Comparison of ENCODE assay signal across 1 cellular context in the genomic region with DNA sequence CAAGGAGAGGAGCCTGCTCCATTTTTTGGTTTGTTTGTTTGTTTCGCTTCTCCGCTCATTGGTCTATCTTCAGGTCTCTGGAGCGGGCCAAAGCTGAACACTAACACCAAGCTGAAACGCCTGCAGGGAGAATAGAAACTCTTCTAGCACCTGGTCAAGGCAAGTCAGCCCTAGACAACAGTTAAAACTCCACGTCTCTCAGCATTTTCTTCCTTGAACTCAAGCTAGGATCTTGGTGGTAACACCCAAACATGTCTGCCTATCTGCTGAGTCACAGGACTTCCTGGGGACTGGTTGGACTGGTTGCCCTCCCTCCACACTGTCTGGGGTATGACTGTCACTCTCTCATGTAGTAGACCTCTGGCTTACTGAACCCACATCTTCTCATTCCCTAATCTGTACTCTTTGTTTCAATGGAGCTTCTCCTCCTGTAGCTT.
A peak's percentile ranks its signal among the peaks of the same experiment; 100 is the strongest.
TF ChIP-seq lines count a peak whose summit lies in the region.

No MANE protein-coding gene starts in this region.

TF ChIP-seq in K562, 482 proteins besides CTCF, POLR2A, EP300 and RAD21 (continued from another document and continues in another):
- TF ChIP-seq YY1 (IDR thresholded peaks at IDR 0.05; ENCODE audit: borderline replicate concordance in 1 of 3, control insufficient read depth in 1 of 3, extremely low read depth in 1 of 3, insufficient read depth in 3 of 3, insufficient read length in 1 of 3, insufficient replicate concordance in 2 of 3, low read depth in 1 of 3, low read length in 2 of 3) (peak in 1 of 3 experiments; percentile 60), SMARCA4 (IDR thresholded peaks at IDR 0.05) (peak; percentile 56; the same call in 1 of the 2 replicates), MAFK (IDR thresholded peaks at IDR 0.05; ENCODE audit: low read length) (peak; percentile 83), RBM17 (IDR thresholded peaks at IDR 0.05; ENCODE audit: borderline replicate concordance, low read depth, low read length) (no peak), BACH1 (tag; IDR thresholded peaks at IDR 0.05) (peak; percentile 75; the same call in 1 of the 2 replicates), HDAC1 (IDR thresholded peaks at IDR 0.05) (0 out of 4 replicates have a peak, but pooled peaks of 1 of the 2 experiments have one; percentile 25), MEIS2 (IDR thresholded peaks at IDR 0.05; ENCODE audit: partially characterized antibody) (peak; percentile 41), ARID1B (IDR thresholded peaks at IDR 0.05) (peak; percentile 55; the same call in 1 of the 2 replicates), CBX3 (IDR thresholded peaks at IDR 0.05; ENCODE audit: borderline replicate concordance in 1 of 2, low read length in 2 of 2) (peak in 1 of 2 experiments; percentile 29; a peak in 1 of 3 replicates), ZNF184 (CRISPR knock-in tag; IDR thresholded peaks at IDR 0.05) (no peak), ZFX (CRISPR knock-in tag; IDR thresholded peaks at IDR 0.05) (0 out of 2 replicates have a peak, but pooled peaks have one; percentile 31), ZNF316 (IDR thresholded peaks at IDR 0.05) (peak; percentile 95), ETV1 (tag; conservative IDR thresholded peaks at IDR 0.05; ENCODE audit: low read depth) (0 out of 2 replicates have a peak, but pooled peaks have one; percentile 11), ZNF699 (CRISPR knock-in tag; IDR thresholded peaks at IDR 0.05; ENCODE audit: insufficient replicate concordance) (no peak), HNRNPK (IDR thresholded peaks at IDR 0.05; ENCODE audit: low read depth, low read length, poor library complexity, severe bottlenecking) (no peak), LCOR (CRISPR knock-in tag; IDR thresholded peaks at IDR 0.05) (0 out of 2 replicates have a peak, but pooled peaks have one; percentile 23), MAFG (tag; conservative IDR thresholded peaks at IDR 0.05) (peak; percentile 93), GATAD2A (IDR thresholded peaks at IDR 0.05) (0 out of 2 replicates have a peak, but pooled peaks have one; percentile 16), NFE2L1 (tag; IDR thresholded peaks at IDR 0.05; ENCODE audit: borderline replicate concordance, low read depth) (peak; percentile 81), KAT8 (IDR thresholded peaks at IDR 0.05; ENCODE audit: low read depth) (no peak), FOSL1 (tag; conservative IDR thresholded peaks at IDR 0.05) (0 out of 2 replicates have a peak, but pooled peaks have one; percentile 43), JUND (IDR thresholded peaks at IDR 0.05; ENCODE audit: borderline replicate concordance, low read depth, low read length) (peak; percentile 51; the same call in 1 of the 2 replicates), JUND (tag; IDR thresholded peaks at IDR 0.05; ENCODE audit: borderline replicate concordance, low read depth, low read length) (peak; percentile 43; the same call in 2 of the 3 replicates), NCOA2 (IDR thresholded peaks at IDR 0.05; ENCODE audit: partially characterized antibody in 2 of 2) (no peak), EHMT2 (IDR thresholded peaks at IDR 0.05) (peak; percentile 80; the same call in 1 of the 2 replicates), MYNN (IDR thresholded peaks at IDR 0.05) (no peak), MYNN (CRISPR knock-in tag; IDR thresholded peaks at IDR 0.05) (no peak), L3MBTL2 (IDR thresholded peaks at IDR 0.05) (peak; percentile 28; the same call in 1 of the 2 replicates), HIVEP1 (CRISPR knock-in tag; IDR thresholded peaks at IDR 0.05) (no peak), TCF3 (CRISPR knock-in tag; IDR thresholded peaks at IDR 0.05) (0 out of 2 replicates have a peak, but pooled peaks have one; percentile 18), MAFF (IDR thresholded peaks at IDR 0.05; ENCODE audit: low read length) (peak; percentile 86), ZNF143 (CRISPR knock-in tag; IDR thresholded peaks at IDR 0.05) (no peak), KHSRP (IDR thresholded peaks at IDR 0.05) (no peak), TBP (optimal IDR thresholded peaks at IDR 0.05; ENCODE audit: low read depth, low read length) (no peak), MTA3 (IDR thresholded peaks at IDR 0.05; ENCODE audit: borderline replicate concordance) (peak; percentile 31; the same call in 1 of the 2 replicates), ZC3H8 (IDR thresholded peaks at IDR 0.05) (no peak), ZNF175 (CRISPR knock-in tag; IDR thresholded peaks at IDR 0.05; ENCODE audit: low read depth) (peak; percentile 44; the same call in 1 of the 2 replicates), NFE2 (IDR thresholded peaks at IDR 0.05; ENCODE audit: low read depth) (peak; percentile 96)
- TF ChIP-seq, protein P1, sequence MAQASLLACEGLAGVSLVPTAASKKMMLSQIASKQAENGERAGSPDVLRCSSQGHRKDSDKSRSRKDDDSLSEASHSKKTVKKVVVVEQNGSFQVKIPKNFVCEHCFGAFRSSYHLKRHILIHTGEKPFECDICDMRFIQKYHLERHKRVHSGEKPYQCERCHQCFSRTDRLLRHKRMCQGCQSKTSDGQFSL (CRISPR knock-in tag; IDR thresholded peaks at IDR 0.05) = no peak
- TF ChIP-seq, protein P1 (tag; IDR thresholded peaks at IDR 0.05) = peak in 1 of 2 experiments; percentile 41; a peak in 1 of 4 replicates
- TF ChIP-seq, protein P2, sequence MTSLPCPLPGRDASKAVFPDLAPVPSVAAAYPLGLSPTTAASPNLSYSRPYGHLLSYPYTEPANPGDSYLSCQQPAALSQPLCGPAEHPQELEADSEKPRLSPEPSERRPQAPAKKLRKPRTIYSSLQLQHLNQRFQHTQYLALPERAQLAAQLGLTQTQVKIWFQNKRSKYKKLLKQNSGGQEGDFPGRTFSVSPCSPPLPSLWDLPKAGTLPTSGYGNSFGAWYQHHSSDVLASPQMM (CRISPR knock-in tag; IDR thresholded peaks at IDR 0.05) = no peak
- TF ChIP-seq, protein P3, sequence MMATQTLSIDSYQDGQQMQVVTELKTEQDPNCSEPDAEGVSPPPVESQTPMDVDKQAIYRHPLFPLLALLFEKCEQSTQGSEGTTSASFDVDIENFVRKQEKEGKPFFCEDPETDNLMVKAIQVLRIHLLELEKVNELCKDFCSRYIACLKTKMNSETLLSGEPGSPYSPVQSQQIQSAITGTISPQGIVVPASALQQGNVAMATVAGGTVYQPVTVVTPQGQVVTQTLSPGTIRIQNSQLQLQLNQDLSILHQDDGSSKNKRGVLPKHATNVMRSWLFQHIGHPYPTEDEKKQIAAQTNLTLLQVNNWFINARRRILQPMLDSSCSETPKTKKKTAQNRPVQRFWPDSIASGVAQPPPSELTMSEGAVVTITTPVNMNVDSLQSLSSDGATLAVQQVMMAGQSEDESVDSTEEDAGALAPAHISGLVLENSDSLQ (IDR thresholded peaks at IDR 0.05) = peak; percentile 86
- TF ChIP-seq, protein P4, sequence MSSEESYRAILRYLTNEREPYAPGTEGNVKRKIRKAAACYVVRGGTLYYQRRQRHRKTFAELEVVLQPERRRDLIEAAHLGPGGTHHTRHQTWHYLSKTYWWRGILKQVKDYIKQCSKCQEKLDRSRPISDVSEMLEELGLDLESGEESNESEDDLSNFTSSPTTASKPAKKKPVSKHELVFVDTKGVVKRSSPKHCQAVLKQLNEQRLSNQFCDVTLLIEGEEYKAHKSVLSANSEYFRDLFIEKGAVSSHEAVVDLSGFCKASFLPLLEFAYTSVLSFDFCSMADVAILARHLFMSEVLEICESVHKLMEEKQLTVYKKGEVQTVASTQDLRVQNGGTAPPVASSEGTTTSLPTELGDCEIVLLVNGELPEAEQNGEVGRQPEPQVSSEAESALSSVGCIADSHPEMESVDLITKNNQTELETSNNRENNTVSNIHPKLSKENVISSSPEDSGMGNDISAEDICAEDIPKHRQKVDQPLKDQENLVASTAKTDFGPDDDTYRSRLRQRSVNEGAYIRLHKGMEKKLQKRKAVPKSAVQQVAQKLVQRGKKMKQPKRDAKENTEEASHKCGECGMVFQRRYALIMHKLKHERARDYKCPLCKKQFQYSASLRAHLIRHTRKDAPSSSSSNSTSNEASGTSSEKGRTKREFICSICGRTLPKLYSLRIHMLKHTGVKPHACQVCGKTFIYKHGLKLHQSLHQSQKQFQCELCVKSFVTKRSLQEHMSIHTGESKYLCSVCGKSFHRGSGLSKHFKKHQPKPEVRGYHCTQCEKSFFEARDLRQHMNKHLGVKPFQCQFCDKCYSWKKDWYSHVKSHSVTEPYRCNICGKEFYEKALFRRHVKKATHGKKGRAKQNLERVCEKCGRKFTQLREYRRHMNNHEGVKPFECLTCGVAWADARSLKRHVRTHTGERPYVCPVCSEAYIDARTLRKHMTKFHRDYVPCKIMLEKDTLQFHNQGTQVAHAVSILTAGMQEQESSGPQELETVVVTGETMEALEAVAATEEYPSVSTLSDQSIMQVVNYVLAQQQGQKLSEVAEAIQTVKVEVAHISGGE (CRISPR knock-in tag; IDR thresholded peaks at IDR 0.05) = peak in 1 of 3 experiments; percentile 50; a peak in 1 of 6 replicates
- TF ChIP-seq, protein P5, sequence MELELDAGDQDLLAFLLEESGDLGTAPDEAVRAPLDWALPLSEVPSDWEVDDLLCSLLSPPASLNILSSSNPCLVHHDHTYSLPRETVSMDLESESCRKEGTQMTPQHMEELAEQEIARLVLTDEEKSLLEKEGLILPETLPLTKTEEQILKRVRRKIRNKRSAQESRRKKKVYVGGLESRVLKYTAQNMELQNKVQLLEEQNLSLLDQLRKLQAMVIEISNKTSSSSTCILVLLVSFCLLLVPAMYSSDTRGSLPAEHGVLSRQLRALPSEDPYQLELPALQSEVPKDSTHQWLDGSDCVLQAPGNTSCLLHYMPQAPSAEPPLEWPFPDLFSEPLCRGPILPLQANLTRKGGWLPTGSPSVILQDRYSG (tag; conservative IDR thresholded peaks at IDR 0.05; ENCODE audit: low read depth) = peak; percentile 68; the same call in 1 of the 2 replicates
- TF ChIP-seq, protein P6, sequence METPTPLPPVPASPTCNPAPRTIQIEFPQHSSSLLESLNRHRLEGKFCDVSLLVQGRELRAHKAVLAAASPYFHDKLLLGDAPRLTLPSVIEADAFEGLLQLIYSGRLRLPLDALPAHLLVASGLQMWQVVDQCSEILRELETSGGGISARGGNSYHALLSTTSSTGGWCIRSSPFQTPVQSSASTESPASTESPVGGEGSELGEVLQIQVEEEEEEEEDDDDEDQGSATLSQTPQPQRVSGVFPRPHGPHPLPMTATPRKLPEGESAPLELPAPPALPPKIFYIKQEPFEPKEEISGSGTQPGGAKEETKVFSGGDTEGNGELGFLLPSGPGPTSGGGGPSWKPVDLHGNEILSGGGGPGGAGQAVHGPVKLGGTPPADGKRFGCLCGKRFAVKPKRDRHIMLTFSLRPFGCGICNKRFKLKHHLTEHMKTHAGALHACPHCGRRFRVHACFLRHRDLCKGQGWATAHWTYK (CRISPR knock-in tag; IDR thresholded peaks at IDR 0.05) = 0 out of 2 replicates have a peak, but pooled peaks have one; percentile 30
- TF ChIP-seq, protein P7, sequence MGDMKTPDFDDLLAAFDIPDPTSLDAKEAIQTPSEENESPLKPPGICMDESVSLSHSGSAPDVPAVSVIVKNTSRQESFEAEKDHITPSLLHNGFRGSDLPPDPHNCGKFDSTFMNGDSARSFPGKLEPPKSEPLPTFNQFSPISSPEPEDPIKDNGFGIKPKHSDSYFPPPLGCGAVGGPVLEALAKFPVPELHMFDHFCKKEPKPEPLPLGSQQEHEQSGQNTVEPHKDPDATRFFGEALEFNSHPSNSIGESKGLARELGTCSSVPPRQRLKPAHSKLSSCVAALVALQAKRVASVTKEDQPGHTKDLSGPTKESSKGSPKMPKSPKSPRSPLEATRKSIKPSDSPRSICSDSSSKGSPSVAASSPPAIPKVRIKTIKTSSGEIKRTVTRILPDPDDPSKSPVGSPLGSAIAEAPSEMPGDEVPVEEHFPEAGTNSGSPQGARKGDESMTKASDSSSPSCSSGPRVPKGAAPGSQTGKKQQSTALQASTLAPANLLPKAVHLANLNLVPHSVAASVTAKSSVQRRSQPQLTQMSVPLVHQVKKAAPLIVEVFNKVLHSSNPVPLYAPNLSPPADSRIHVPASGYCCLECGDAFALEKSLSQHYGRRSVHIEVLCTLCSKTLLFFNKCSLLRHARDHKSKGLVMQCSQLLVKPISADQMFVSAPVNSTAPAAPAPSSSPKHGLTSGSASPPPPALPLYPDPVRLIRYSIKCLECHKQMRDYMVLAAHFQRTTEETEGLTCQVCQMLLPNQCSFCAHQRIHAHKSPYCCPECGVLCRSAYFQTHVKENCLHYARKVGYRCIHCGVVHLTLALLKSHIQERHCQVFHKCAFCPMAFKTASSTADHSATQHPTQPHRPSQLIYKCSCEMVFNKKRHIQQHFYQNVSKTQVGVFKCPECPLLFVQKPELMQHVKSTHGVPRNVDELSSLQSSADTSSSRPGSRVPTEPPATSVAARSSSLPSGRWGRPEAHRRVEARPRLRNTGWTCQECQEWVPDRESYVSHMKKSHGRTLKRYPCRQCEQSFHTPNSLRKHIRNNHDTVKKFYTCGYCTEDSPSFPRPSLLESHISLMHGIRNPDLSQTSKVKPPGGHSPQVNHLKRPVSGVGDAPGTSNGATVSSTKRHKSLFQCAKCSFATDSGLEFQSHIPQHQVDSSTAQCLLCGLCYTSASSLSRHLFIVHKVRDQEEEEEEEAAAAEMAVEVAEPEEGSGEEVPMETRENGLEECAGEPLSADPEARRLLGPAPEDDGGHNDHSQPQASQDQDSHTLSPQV (IDR thresholded peaks at IDR 0.05) = peak; percentile 83
- TF ChIP-seq, protein P8, sequence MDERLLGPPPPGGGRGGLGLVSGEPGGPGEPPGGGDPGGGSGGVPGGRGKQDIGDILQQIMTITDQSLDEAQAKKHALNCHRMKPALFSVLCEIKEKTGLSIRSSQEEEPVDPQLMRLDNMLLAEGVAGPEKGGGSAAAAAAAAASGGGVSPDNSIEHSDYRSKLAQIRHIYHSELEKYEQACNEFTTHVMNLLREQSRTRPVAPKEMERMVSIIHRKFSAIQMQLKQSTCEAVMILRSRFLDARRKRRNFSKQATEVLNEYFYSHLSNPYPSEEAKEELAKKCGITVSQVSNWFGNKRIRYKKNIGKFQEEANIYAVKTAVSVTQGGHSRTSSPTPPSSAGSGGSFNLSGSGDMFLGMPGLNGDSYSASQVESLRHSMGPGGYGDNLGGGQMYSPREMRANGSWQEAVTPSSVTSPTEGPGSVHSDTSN (CRISPR knock-in tag; IDR thresholded peaks at IDR 0.05; ENCODE audit: low read depth) = no peak
- TF ChIP-seq, protein P8 (tag; conservative IDR thresholded peaks at IDR 0.05; ENCODE audit: low read depth) = peak; percentile 44
- TF ChIP-seq, protein P9, sequence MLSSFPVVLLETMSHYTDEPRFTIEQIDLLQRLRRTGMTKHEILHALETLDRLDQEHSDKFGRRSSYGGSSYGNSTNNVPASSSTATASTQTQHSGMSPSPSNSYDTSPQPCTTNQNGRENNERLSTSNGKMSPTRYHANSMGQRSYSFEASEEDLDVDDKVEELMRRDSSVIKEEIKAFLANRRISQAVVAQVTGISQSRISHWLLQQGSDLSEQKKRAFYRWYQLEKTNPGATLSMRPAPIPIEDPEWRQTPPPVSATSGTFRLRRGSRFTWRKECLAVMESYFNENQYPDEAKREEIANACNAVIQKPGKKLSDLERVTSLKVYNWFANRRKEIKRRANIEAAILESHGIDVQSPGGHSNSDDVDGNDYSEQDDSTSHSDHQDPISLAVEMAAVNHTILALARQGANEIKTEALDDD (IDR thresholded peaks at IDR 0.05) = peak; percentile 95
